In genomic region chr22:23751441-23751996, GRCh38 we compare ENCODE assay signal across 8 cellular contexts. TPM values are rescaled to one million over a fixed set of nuclear protein-coding genes. Genes with fewer than 3 reads are reported as not detected.
A peak's percentile ranks its signal among the peaks of the same experiment; 100 is the strongest.
DNase-seq lines count a peak whose midpoint lies in the region; ATAC-seq and TF ChIP-seq lines count a peak whose summit lies in the region.

No MANE protein-coding gene starts in this region.

- TF ChIP-seq RAD21 in liver (IDR thresholded peaks at IDR 0.05): no peak

- no peaks in the 10 kb centered on the region for H3K27me3 Mint-ChIP-seq in central memory CD8-positive, alpha-beta T cell

- H3K4me3 ChIP-seq in liver (ENCODE audit: low read depth in 1 of 3, low read length in 3 of 3): peak overlapping the region; percentile 72 to 84 (median 82)
- H3K4me3 ChIP-seq in tibial nerve: peak overlapping the region; percentile 53 to 92 (median 68)

- H3K4me1 ChIP-seq in liver (ENCODE audit: control insufficient read depth in 4 of 4, insufficient read depth in 4 of 4, low read length in 3 of 4) (peaks cover 0 to 10% (median 2%) of the 10 kb centered on the region in 4 donors), tibial nerve (peaks cover 0 to 20% (median 7%) of the 10 kb centered on the region in 4 donors)

- H3K27me3 ChIP-seq in liver (ENCODE audit: control insufficient read depth in 4 of 4, insufficient read depth in 4 of 4, low read length in 3 of 4): no peaks in the 10 kb centered on the region
- H3K27me3 ChIP-seq in tibial nerve: no peaks in the 10 kb centered on the region

- peak overlapping the region; percentile 70 for H3K27ac ChIP-seq in KOPT-K1 (ENCODE audit: low read depth, low read length, poor library complexity, severe bottlenecking)
- H3K27ac ChIP-seq in liver (ENCODE audit: low read depth in 1 of 2, low read length in 2 of 2): peak overlapping the region; percentile 72 to 80
- peak overlapping the region; percentile 50 to 95 (median 92) for H3K27ac ChIP-seq in tibial nerve

- H3K36me3 Mint-ChIP-seq in central memory CD8-positive, alpha-beta T cell (ENCODE audit: insufficient read depth): peaks cover 3% of the 10 kb centered on the region

- no peaks in the 10 kb centered on the region for H3K9me3 Mint-ChIP-seq in central memory CD8-positive, alpha-beta T cell

- TF ChIP-seq CTCF in liver (IDR thresholded peaks at IDR 0.05; ENCODE audit: low read depth, low read length, missing input control): no peak
- no peak for TF ChIP-seq CTCF in tibial nerve (IDR thresholded peaks at IDR 0.05)

- H3K36me3 ChIP-seq in KOPT-K1 (ENCODE audit: insufficient read depth, low read length) (no peaks in the 10 kb centered on the region), liver (ENCODE audit: control insufficient read depth in 4 of 4, insufficient read depth in 3 of 4, low read depth in 1 of 4, low read length in 3 of 4) (no peaks in the 10 kb centered on the region), tibial nerve (no peaks in the 10 kb centered on the region)

- ATAC-seq in central memory CD8-positive, alpha-beta T cell (replicated peaks; ENCODE audit: extremely low read depth, poor library complexity, severe bottlenecking): no peak
- no peak for ATAC-seq in GM18505 (IDR thresholded peaks at IDR 0.05; ENCODE audit: unreplicated experiment)

- H3K9ac ChIP-seq in liver (ENCODE audit: low read depth in 1 of 2, low read length in 2 of 2): peak overlapping the region; percentile 32 to 77

- TF ChIP-seq POLR2A in tibial nerve (IDR thresholded peaks at IDR 0.05) (no peak), GM18505 (IDR thresholded peaks at IDR 0.05; ENCODE audit: borderline replicate concordance, extremely low read depth, insufficient read depth, insufficient read length) (no peak)

- TF ChIP-seq EP300 in tibial nerve (IDR thresholded peaks at IDR 0.05): no peak

- peak overlapping the region; percentile 67 for H3K27ac Mint-ChIP-seq in central memory CD8-positive, alpha-beta T cell (ENCODE audit: low read depth)

- peak; percentile 66 for DNase-seq in activated CD8-positive, alpha-beta memory T cell treated with anti-CD3 and anti-CD28 coated beads, Interleukin-2, amount 50 U/mL, for 48 hours
- no peak for DNase-seq in activated CD8-positive, alpha-beta memory T cell treated with anti-CD3 and anti-CD28 coated beads for 24 hours
- DNase-seq in central memory CD8-positive, alpha-beta T cell (ENCODE audit: low spot score in 2 of 2): no peak
- no peak for DNase-seq in tibial nerve (ENCODE audit: low spot score in 2 of 2)
- no peak for DNase-seq in stimulated activated CD4-positive, alpha-beta T cell treated with anti-CD3 and anti-CD28 coated beads, Interleukin-12 subunit alpha, Interleukin-12 subunit beta, amount 100 ng/mL, for 4 hours

- peak overlapping the region; percentile 79 for H3K4me3 Mint-ChIP-seq in central memory CD8-positive, alpha-beta T cell

- H3K9me3 ChIP-seq in KOPT-K1 (ENCODE audit: insufficient read depth, low read length, poor library complexity, severe bottlenecking): no peaks in the 10 kb centered on the region
- no peaks in the 10 kb centered on the region for H3K9me3 ChIP-seq in liver (ENCODE audit: control insufficient read depth in 4 of 4, low read length in 3 of 4)
- H3K9me3 ChIP-seq in tibial nerve: no peaks in the 10 kb centered on the region

- peaks cover 13% of the 10 kb centered on the region for H3K4me1 Mint-ChIP-seq in central memory CD8-positive, alpha-beta T cell

- WGBS in liver: 20% methylated on average over 22 of the region's 22 CpGs
- 31 to 34% methylated on average over 20 to 22 of the region's 22 CpGs for WGBS in tibial nerve, 2 donors

TF ChIP-seq in liver, 16 proteins besides CTCF, POLR2A, EP300 and RAD21:
- TF ChIP-seq FOXA2 (IDR thresholded peaks at IDR 0.05) (no peak), YY1 (IDR thresholded peaks at IDR 0.05) (peak; percentile 35)

RNA-seq across cellular contexts. Expression of gene ZNF70, which starts 0.6 kb away (rescaled TPM):
- total RNA-seq in liver (1 to 10 TPM; 1.2 to 1.9 TPM), tibial nerve (1 to 10 TPM; 4.1 to 7.4 (median 6.0) TPM)
- polyA plus RNA-seq in liver: under 1 TPM; 0.14 to 0.20 TPM

RNA-seq across cellular contexts. Expression of gene VPREB3, which starts 2.7 kb away (rescaled TPM):
- total RNA-seq in liver (1 to 10 TPM in 1 of 2 donors, not detected in 1; 3.2 TPM), tibial nerve (not detected)
- polyA plus RNA-seq in liver: 1 to 10 TPM in 1 of 2 donors, under 1 TPM in 1; 0.69 to 1.8 TPM

RNA-seq across cellular contexts. Expression of gene C22orf15, which starts 11.3 kb away (rescaled TPM):
- total RNA-seq in liver: under 1 TPM; 0.14 to 0.17 TPM
- polyA plus RNA-seq in liver: under 1 TPM; 0.03 to 0.10 TPM
- total RNA-seq in tibial nerve: under 1 TPM in 1 of 4 donors, not detected in 3; 0.44 TPM

RNA-seq across cellular contexts. Expression of gene CHCHD10, which starts 16.3 kb away (rescaled TPM):
- total RNA-seq in liver (10 to 100 TPM; 13.4 to 24.0 TPM), tibial nerve (10 to 100 TPM in 1 of 4 donors, 1 to 10 TPM in 2, not detected in 1; 3.7 to 14.0 (median 9.6) TPM)
- 100 to 1,000 TPM; 254 to 784 TPM for polyA plus RNA-seq in liver

RNA-seq across cellular contexts. Expression of gene MMP11, which starts 21.1 kb away (rescaled TPM):
- 10 to 100 TPM in 1 of 2 donors, under 1 TPM in 1; 0.33 to 33.7 TPM for total RNA-seq in liver
- polyA plus RNA-seq in liver: under 1 TPM; 0.33 to 0.89 TPM
- 1 to 10 TPM; 4.5 to 7.3 (median 5.6) TPM for total RNA-seq in tibial nerve
